17 cellular contexts compared by ENCODE assay signal in genomic region chr4:105184316-105184988, GRCh38. TPM values are rescaled to one million over a fixed set of nuclear protein-coding genes. Genes with fewer than 3 reads are reported as not detected.
DNase-seq lines count a peak whose midpoint lies in the region; ATAC-seq and TF ChIP-seq lines count a peak whose summit lies in the region.
"Had no signal": no experiment of that assay in that cellular context is flagged by ENCODE, and none has a peak within 500 bp of the region (broad histone marks: within the 10 kb centered on the region; RNA-seq: fewer than 3 reads in every experiment).

No MANE protein-coding gene starts in this region.

- peaks cover 12% of the 10 kb centered on the region for H3K4me1 Mint-ChIP-seq in nephron progenitor cell

- peaks cover 11% of the 10 kb centered on the region for H3F3A ChIP-seq in SK-N-SH (replicated peaks; ENCODE audit: insufficient read depth)

- CTCF ChIA-PET in SK-N-SH (lab: Yijun Ruan, JAX) = no interaction called here

- no peak for TF ChIP-seq POLR2A in heart left ventricle (IDR thresholded peaks at IDR 0.05)

- H4K20me1 ChIP-seq in SK-N-SH (ENCODE audit: insufficient read depth) = peaks cover 16% of the 10 kb centered on the region; the same call in 1 of the 2 replicates

- H3K36me3 Mint-ChIP-seq in nephron progenitor cell (ENCODE audit: low read depth) = peaks cover 9% of the 10 kb centered on the region
- H3K36me3 Mint-ChIP-seq: CD8-positive, alpha-beta T cell had no signal

- no peaks in the 10 kb centered on the region for H3K27me3 Mint-ChIP-seq in nephron progenitor cell (ENCODE audit: low read depth, poor library complexity)
- H3K27me3 Mint-ChIP-seq: brain; effector memory CD8-positive, alpha-beta T cell; T-cell had no signal

- peaks cover 64% of the 10 kb centered on the region for H3K79me2 ChIP-seq in SK-N-SH (ENCODE audit: insufficient read depth)

- no peak overlapping the region for H3K4me2 ChIP-seq in SK-N-SH
- H3K4me2 ChIP-seq: PC-9 had no signal

- H2AFZ ChIP-seq in SK-N-SH (ENCODE audit: low read depth) = no peak overlapping the region
- H2AFZ ChIP-seq: PC-9 had no signal

- TF ChIP-seq RAD21 in SK-N-SH (IDR thresholded peaks at IDR 0.05; ENCODE audit: low read length) = no peak

- 44 to 52% (median 49%) methylated on average over 2 of the region's 2 CpGs for WGBS in heart left ventricle, 4 donors
- WGBS in SK-N-SH (ENCODE audit: low lambda C conversion rate) = 98% methylated on average over 2 of the region's 2 CpGs

- H3K4me1 ChIP-seq in heart left ventricle = peaks cover 0 to 56% (median 25%) of the 10 kb centered on the region in 12 donors
- peaks cover 0 to 9% of the 10 kb centered on the region in 2 experiments; a peak in 3 of 4 replicates for H3K4me1 ChIP-seq in SK-N-SH (ENCODE audit: control insufficient read depth in 1 of 2, insufficient read depth in 2 of 2, low read depth in 1 of 2, low read length in 1 of 2)

- H3K36me3 ChIP-seq in heart left ventricle = no peaks in the 10 kb centered on the region
- H3K36me3 ChIP-seq in SK-N-SH (replicated peaks in 1 of 2; ENCODE audit: control insufficient read depth in 1 of 2, insufficient read depth in 2 of 2, low read length in 1 of 2) = peaks cover 2 to 3% of the 10 kb centered on the region in 2 experiments

- no peak overlapping the region for H3K4me3 Mint-ChIP-seq in nephron progenitor cell
- H3K4me3 Mint-ChIP-seq: brain; CD8-positive, alpha-beta T cell; effector memory CD8-positive, alpha-beta T cell had no signal

- H3K27ac ChIP-seq in heart left ventricle (peak overlapping the region in 1 of 12 donors; percentile 12), SK-N-SH (ENCODE audit: low read depth in 2 of 2, low read length in 1 of 2) (no peak overlapping the region; a peak in 1 of 4 replicates)
- H3K27ac ChIP-seq: PC-9 had no signal

- DNase-seq in NCI-H748 (lab: John Stamatoyannopoulos, UW; ENCODE audit: unreplicated experiment) (peak; percentile 6), NCI-H748 treated with DMSO at 0.1 percent for 48 hours (lab: John Stamatoyannopoulos, UW) (no peak), NCI-H2081 treated with DMSO at 0.1 percent for 48 hours (lab: John Stamatoyannopoulos, UW) (peak; percentile 7), heart left ventricle (no peak), nephron progenitor cell (no peak), SK-N-SH (no peak), NOMO-1 treated with DMSO at 0.1 percent for 48 hours (lab: John Stamatoyannopoulos, UW; ENCODE audit: unreplicated experiment) (no peak)
- no peak for DNase-seq in effector CD4-positive, alpha-beta T cell
- DNase-seq: 8988T; activated CD4-positive, alpha-beta T cell treated with anti-CD3 and anti-CD28 coated beads, Interleukin-2, amount 50 U/mL, for 1 hour; CD8-positive, alpha-beta T cell; effector memory CD8-positive, alpha-beta T cell; NCI-H345; nucleus accumbens; PC-9; T-cell had no signal

- H3K9ac ChIP-seq in SK-N-SH = no peak overlapping the region

- no peak for TF ChIP-seq EP300 in SK-N-SH (IDR thresholded peaks at IDR 0.05; ENCODE audit: borderline replicate concordance in 1 of 2, low read depth in 1 of 2, low read length in 1 of 2)

- no peak overlapping the region for H3K4me3 ChIP-seq in heart left ventricle
- no peak overlapping the region for H3K4me3 ChIP-seq in SK-N-SH (ENCODE audit: low read depth in 2 of 2, low read length in 1 of 2)
- H3K4me3 ChIP-seq: PC-9 had no signal

- ATAC-seq in heart left ventricle = peak in 3 of 4 donors; percentile 42 to 85 (median 78)
- ATAC-seq: CD8-positive, alpha-beta T cell; effector memory CD8-positive, alpha-beta T cell had no signal

- no peaks in the 10 kb centered on the region for H3K9me3 Mint-ChIP-seq in nephron progenitor cell
- H3K9me3 Mint-ChIP-seq: brain; CD8-positive, alpha-beta T cell; effector memory CD8-positive, alpha-beta T cell; T-cell had no signal

- intact Hi-C loops in heart left ventricle (cut with DNase I) = no loop called here

- no peaks in the 10 kb centered on the region for H3K9me2 ChIP-seq in SK-N-SH

- H3K9me3 ChIP-seq in heart left ventricle = no peaks in the 10 kb centered on the region
- H3K9me3 ChIP-seq in SK-N-SH = no peaks in the 10 kb centered on the region

- POLR2A ChIA-PET in SK-N-SH (lab: Yijun Ruan, JAX) = no interaction called here

- no peak for TF ChIP-seq CTCF in heart left ventricle (IDR thresholded peaks at IDR 0.05)
- no peak for TF ChIP-seq CTCF in nephron progenitor cell (IDR thresholded peaks at IDR 0.05)
- TF ChIP-seq CTCF in SK-N-SH (IDR thresholded peaks at IDR 0.05) = no peak

- H3K27me3 ChIP-seq in heart left ventricle = no peaks in the 10 kb centered on the region
- H3K27me3 ChIP-seq in SK-N-SH (ENCODE audit: insufficient read depth) = no peaks in the 10 kb centered on the region

- H3K27ac Mint-ChIP-seq in nephron progenitor cell = peak overlapping the region; percentile 28
- H3K27ac Mint-ChIP-seq: CD8-positive, alpha-beta T cell; effector memory CD8-positive, alpha-beta T cell had no signal

TF ChIP-seq in SK-N-SH, 30 proteins besides CTCF, POLR2A, EP300 and RAD21 (continues in another document):
- TF ChIP-seq ZBTB33 (IDR thresholded peaks at IDR 0.05; ENCODE audit: borderline replicate concordance, low read depth) = no peak
- no peak for TF ChIP-seq REST (IDR thresholded peaks at IDR 0.05; ENCODE audit: low read depth, low read length)
- no peak for TF ChIP-seq RCOR1 (IDR thresholded peaks at IDR 0.05; ENCODE audit: low read length)
- TF ChIP-seq USF1 (IDR thresholded peaks at IDR 0.05; ENCODE audit: borderline replicate concordance, low read depth) = no peak
- no peak for TF ChIP-seq TAF1 (IDR thresholded peaks at IDR 0.05; ENCODE audit: borderline replicate concordance, low read depth, low read length)
- no peak for TF ChIP-seq FOXJ3 (CRISPR knock-in tag; IDR thresholded peaks at IDR 0.05)
- TF ChIP-seq MXI1 (IDR thresholded peaks at IDR 0.05; ENCODE audit: low read depth, low read length) = no peak
- no peak for TF ChIP-seq RFX5 (IDR thresholded peaks at IDR 0.05; ENCODE audit: low read length)
- TF ChIP-seq FOSL2 (IDR thresholded peaks at IDR 0.05; ENCODE audit: borderline replicate concordance, low read depth) = no peak
- TF ChIP-seq NRF1 (IDR thresholded peaks at IDR 0.05; ENCODE audit: low read depth, low read length) = no peak
- TF ChIP-seq ELF1 (IDR thresholded peaks at IDR 0.05) = no peak
- no peak for TF ChIP-seq YY1 (IDR thresholded peaks at IDR 0.05; ENCODE audit: low read depth)

RNA-seq across cellular contexts. Expression of gene TET2, which starts 37.8 kb away (rescaled TPM):
- total RNA-seq in heart left ventricle = 10 to 100 TPM in 8 of 9 donors, 1 to 10 TPM in 1; 9.5 to 25.6 (median 15.4) TPM
- polyA plus RNA-seq in heart left ventricle (1 to 10 TPM; 2.9 to 3.3 TPM), SK-N-SH (2012; rRNA removed) (3.5 and 5.1 TPM in 2 replicates)
- 3.4 and 3.5 TPM in 2 replicates for polyA plus RNA-seq in SK-N-SH (2012; cell fraction: cytosol; rRNA removed)
- 6.2 and 12.3 TPM in 2 replicates for polyA plus RNA-seq in SK-N-SH (2012; cell fraction: nucleus; rRNA removed)

Comparison
In these comparisons a context has a peak if more than half of its experiments do, and no peak if none do; other contexts are left out.
1. DNase-seq: peak in NCI-H748 (single experiment) and NCI-H2081 treated with DMSO at 0.1 percent for 48 hours (single experiment); none in NCI-H748 treated with DMSO at 0.1 percent for 48 hours (single experiment), heart left ventricle (0 of 5), nephron progenitor cell (single experiment), SK-N-SH (single experiment), NOMO-1 treated with DMSO at 0.1 percent for 48 hours (single experiment) and effector CD4-positive, alpha-beta T cell (single experiment).